In the genomic region with DNA sequence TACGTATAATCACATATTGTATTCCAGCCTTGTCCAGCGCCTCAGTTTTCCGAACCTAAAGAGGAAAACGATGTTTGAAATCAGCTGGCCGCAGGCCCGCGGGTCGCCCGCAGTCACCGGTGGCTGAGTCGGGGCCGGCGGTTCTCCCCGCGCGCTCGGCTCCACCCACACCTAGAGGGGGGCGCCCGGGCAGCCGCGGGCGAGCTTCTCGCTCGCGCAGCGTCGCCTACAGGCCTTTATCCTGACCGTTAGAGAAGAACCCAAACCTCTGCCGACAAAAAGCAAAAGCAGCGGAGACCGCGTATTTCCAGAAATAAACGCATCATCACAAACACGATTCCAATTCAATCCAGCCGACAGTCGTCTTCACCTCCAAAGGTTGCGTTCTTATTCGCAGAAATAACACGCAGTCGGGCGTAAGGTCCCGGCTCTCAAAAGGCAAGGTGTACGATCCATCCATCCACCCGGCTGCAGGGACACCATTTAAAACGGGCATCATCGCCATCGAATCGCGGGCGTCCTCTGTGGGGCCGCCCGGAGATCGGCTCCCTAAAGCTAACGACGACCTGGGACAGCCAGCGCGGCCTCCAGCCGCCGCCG, we compare ENCODE assay signal across 8 cellular contexts. TPM values are rescaled to one million over a fixed set of nuclear protein-coding genes. Genes with fewer than 3 reads are reported as not detected.
A peak's percentile ranks its signal among the peaks of the same experiment; 100 is the strongest.
DNase-seq lines count a peak whose midpoint lies in the region; ATAC-seq and TF ChIP-seq lines count a peak whose summit lies in the region.

No MANE protein-coding gene starts in this region.

- TF ChIP-seq CTCF in activated CD8-positive, alpha-beta T cell treated with anti-CD3 and anti-CD28 coated beads for 36 hours (IDR thresholded peaks at IDR 0.05), result peak; percentile 25

- H3K4me1 ChIP-seq in BLaER1, result peaks cover 55% of the 10 kb centered on the region

- no peaks in the 10 kb centered on the region for H3K27me3 ChIP-seq in BLaER1

- peaks cover 19% of the 10 kb centered on the region for H3K36me3 Mint-ChIP-seq in activated CD8-positive, alpha-beta T cell treated with anti-CD3 and anti-CD28 coated beads for 36 hours (ENCODE audit: low read depth)
- H3K36me3 Mint-ChIP-seq in memory B cell, result no peaks in the 10 kb centered on the region

- DNase-seq in NCI-H69 (lab: John Stamatoyannopoulos, UW) (peak; percentile 91), memory B cell (ENCODE audit: low spot score in 2 of 2) (peak; percentile 72 to 74)
- DNase-seq in activated CD8-positive, alpha-beta T cell treated with anti-CD3 and anti-CD28 coated beads for 36 hours, result peak; percentile 76
- peak; percentile 69 for DNase-seq in effector CD4-positive, alpha-beta T cell
- DNase-seq in stimulated activated CD8-positive, alpha-beta memory T cell treated with anti-CD3 and anti-CD28 coated beads, Interleukin-12 subunit alpha, Interleukin-12 subunit beta, amount 100 ng/mL, for 4 hours (ENCODE audit: low read depth), result peak; percentile 62

- H3K9me3 Mint-ChIP-seq in activated CD8-positive, alpha-beta T cell treated with anti-CD3 and anti-CD28 coated beads for 36 hours, result no peaks in the 10 kb centered on the region
- no peaks in the 10 kb centered on the region for H3K9me3 Mint-ChIP-seq in memory B cell

- peak overlapping the region; percentile 94 for H3K27ac ChIP-seq in BLaER1

- no peaks in the 10 kb centered on the region for H3K9me3 ChIP-seq in BLaER1

- POLR2A ChIA-PET in activated CD8-positive, alpha-beta T cell treated with anti-CD3 and anti-CD28 coated beads for 36 hours (lab: Charles Lee), result interaction anchor here (0.6 to 2.2 kb wide), 7 partner anchors 10 to 725 kb away, joined by 3 to 13 read pairs (median 3); no protein-coding TSS in a partner anchor

- H3K4me2 ChIP-seq in BLaER1, result peak overlapping the region; percentile 81

- peak overlapping the region; percentile 98 for H3K9ac ChIP-seq in BLaER1

- no peaks in the 10 kb centered on the region for H3K36me3 ChIP-seq in BLaER1

- intact Hi-C loops in activated CD8-positive, alpha-beta T cell treated with anti-CD3 and anti-CD28 coated beads for 36 hours (cut with micrococcal nuclease), result loop anchor here (2.0 kb wide), 1 partner anchor 69 kb away; no protein-coding TSS in a partner anchor

- H3K4me3 ChIP-seq in BLaER1, result peak overlapping the region; percentile 91

- no peaks in the 10 kb centered on the region for H3K27me3 Mint-ChIP-seq in activated CD8-positive, alpha-beta T cell treated with anti-CD3 and anti-CD28 coated beads for 36 hours
- H3K27me3 Mint-ChIP-seq in memory B cell, result no peaks in the 10 kb centered on the region

- H3K4me3 Mint-ChIP-seq in activated CD8-positive, alpha-beta T cell treated with anti-CD3 and anti-CD28 coated beads for 36 hours, result peak overlapping the region; percentile 90
- peak overlapping the region; percentile 85 for H3K4me3 Mint-ChIP-seq in memory B cell

- H3K27ac Mint-ChIP-seq in activated CD8-positive, alpha-beta T cell treated with anti-CD3 and anti-CD28 coated beads for 36 hours, result peak overlapping the region; percentile 89
- peak overlapping the region; percentile 95 for H3K27ac Mint-ChIP-seq in memory B cell

- peaks cover 87% of the 10 kb centered on the region for H4K20me1 ChIP-seq in BLaER1

- CTCF ChIA-PET in activated CD8-positive, alpha-beta T cell treated with anti-CD3 and anti-CD28 coated beads for 36 hours (lab: Charles Lee), result interaction anchor here (0.8 to 5.0 kb wide), 11 partner anchors 8 to 164 kb away, joined by 3 to 30 read pairs (median 3); no protein-coding TSS in a partner anchor

- peak; percentile 59 for ATAC-seq in GM19372 (IDR thresholded peaks at IDR 0.05; ENCODE audit: low read depth, unreplicated experiment)
- peak; percentile 38 for ATAC-seq in HG03469 (IDR thresholded peaks at IDR 0.05; ENCODE audit: unreplicated experiment)
- ATAC-seq in activated CD8-positive, alpha-beta T cell treated with anti-CD3 and anti-CD28 coated beads for 36 hours, result peak; percentile 48
- ATAC-seq in memory B cell (ENCODE audit: low read depth), result peak; percentile 71

- peaks cover 32% of the 10 kb centered on the region for H3K4me1 Mint-ChIP-seq in activated CD8-positive, alpha-beta T cell treated with anti-CD3 and anti-CD28 coated beads for 36 hours (ENCODE audit: low read depth)
- peaks cover 26% of the 10 kb centered on the region for H3K4me1 Mint-ChIP-seq in memory B cell

RNA-seq across cellular contexts. Expression of gene NIPBL, which starts 0.7 kb away (rescaled TPM):
- total RNA-seq in activated CD8-positive, alpha-beta T cell treated with anti-CD3 and anti-CD28 coated beads for 36 hours, result 10 to 100 TPM; 39.6 to 40.2 TPM

Comparison
In these comparisons a context has a peak if more than half of its experiments do, and no peak if none do; other contexts are left out.
1. Peak in every context shown above with its lines: DNase-seq, ATAC-seq, H3K4me3 ChIP-seq and H3K27ac ChIP-seq.